Comparison of ENCODE assay signal across 17 cellular contexts in the genomic region with DNA sequence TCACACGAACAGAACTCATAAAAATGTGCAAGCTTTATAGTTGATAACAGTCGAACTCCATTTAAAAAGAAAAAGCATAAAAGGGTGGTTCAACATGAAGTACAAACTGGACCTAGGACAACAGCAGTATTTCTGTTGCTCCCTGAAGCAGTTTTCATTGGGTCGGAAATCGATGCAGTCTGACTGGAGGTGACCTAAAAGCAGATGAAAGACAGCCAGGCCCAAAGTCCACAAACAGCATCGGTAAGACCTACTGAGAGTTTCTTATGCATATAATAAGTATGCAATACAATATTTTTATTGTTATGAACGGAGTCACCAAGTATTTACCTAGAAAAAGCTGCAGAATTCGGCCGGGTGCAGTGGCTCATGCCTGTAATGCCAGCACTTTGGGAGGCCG. TPM values are rescaled to one million over a fixed set of nuclear protein-coding genes. Genes with fewer than 3 reads are reported as not detected.
DNase-seq lines count a peak whose midpoint lies in the region; ATAC-seq and TF ChIP-seq lines count a peak whose summit lies in the region.
"Had no signal": no experiment of that assay in that cellular context is flagged by ENCODE, and none has a peak within 500 bp of the region (broad histone marks: within the 10 kb centered on the region; RNA-seq: fewer than 3 reads in every experiment).

No MANE protein-coding gene starts in this region.

- ATAC-seq in GM21367 (IDR thresholded peaks at IDR 0.05; ENCODE audit: unreplicated experiment) = no peak
- ATAC-seq in HG03095 (IDR thresholded peaks at IDR 0.05; ENCODE audit: unreplicated experiment) = no peak

- peaks cover 4% of the 10 kb centered on the region for H3K4me1 ChIP-seq in colonic mucosa

- H3K9ac ChIP-seq in colonic mucosa (ENCODE audit: low read depth in 2 of 2, low read length in 2 of 2) = peak overlapping the region in 1 of 2 donors; percentile 19
- H3K9ac ChIP-seq: BLaER1, GM23248 had no signal

- peaks cover 39% of the 10 kb centered on the region for H3K4me1 Mint-ChIP-seq in HFFc6 (ENCODE audit: low read depth)
- H3K4me1 Mint-ChIP-seq: CD8-positive, alpha-beta memory T cell had no signal

- DNase-seq in G401 (ENCODE audit: low spot score) (peak; percentile 30), colonic mucosa (no peak), mucosa of gallbladder (ENCODE audit: low spot score) (peak; percentile 60), superior temporal gyrus (ENCODE audit: extremely low spot score) (peak; percentile 32), HFFc6 (no peak)
- DNase-seq: 8988T; AML-193; Caco-2; CD8-positive, alpha-beta memory T cell; DND-41; GF-D8; H7 had no signal

- no peak overlapping the region for H3K27ac Mint-ChIP-seq in HFFc6
- H3K27ac Mint-ChIP-seq: CD8-positive, alpha-beta memory T cell had no signal

- H3K9me3 ChIP-seq in colonic mucosa = no peaks in the 10 kb centered on the region
- H3K9me3 ChIP-seq: BLaER1, Caco-2 had no signal

- H3K9me3 Mint-ChIP-seq in HFFc6 = no peaks in the 10 kb centered on the region
- H3K9me3 Mint-ChIP-seq: CD8-positive, alpha-beta memory T cell had no signal

- no peaks in the 10 kb centered on the region for H3K36me3 Mint-ChIP-seq in HFFc6 (ENCODE audit: low read depth)

- in situ Hi-C loops in G401 (cut with HindIII; ENCODE audit: low sequenced_read_pairs) = no loop called here

- peak overlapping the region; percentile 53 for H3K27ac ChIP-seq in colonic mucosa
- H3K27ac ChIP-seq: BLaER1, GM23248 had no signal

- H3K27me3 Mint-ChIP-seq in HFFc6 (ENCODE audit: insufficient read depth) = no peaks in the 10 kb centered on the region

- intact Hi-C loops in colonic mucosa (cut with DNase I) = no loop called here

- H3K36me3 ChIP-seq in colonic mucosa = no peaks in the 10 kb centered on the region

- no peak for TF ChIP-seq CTCF in colonic mucosa (IDR thresholded peaks at IDR 0.05)
- no peak for TF ChIP-seq CTCF in HFFc6 (IDR thresholded peaks at IDR 0.05)

- no peaks in the 10 kb centered on the region for H3K27me3 ChIP-seq in colonic mucosa
- H3K27me3 ChIP-seq: BLaER1 had no signal

- H3K4me3 Mint-ChIP-seq in HFFc6 = no peak overlapping the region
- H3K4me3 Mint-ChIP-seq: CD8-positive, alpha-beta memory T cell had no signal

- H3K4me3 ChIP-seq in colonic mucosa = no peak overlapping the region
- H3K4me3 ChIP-seq: BLaER1, GM23248 had no signal

RNA-seq across cellular contexts. Expression of a gene that starts 23.9 kb away (rescaled TPM):
- 2.6 TPM in 2 replicates for total RNA-seq in G401 (2014; rRNA removed; shearing (Covaris generic))
- total RNA-seq in colonic mucosa (10 to 100 TPM; 50.9 to 65.8 TPM), mucosa of gallbladder (73.9 TPM)
- total RNA-seq in HFFc6 (2021; fragmentation: NEBNext Ultra II Directional; extraction: Animal tissue kit (Norgen Biotek cat#: 25700)) = 10 to 100 TPM; 33.4 to 60.7 (median 48.6) TPM
- total RNA-seq: HT-29 had no signal

Comparison
In these comparisons a context has a peak if more than half of its experiments do, and no peak if none do; other contexts are left out.
1. DNase-seq: peak in G401 (single experiment), mucosa of gallbladder (single experiment) and superior temporal gyrus (single experiment); none in colonic mucosa (single experiment) and HFFc6 (single experiment).